In the genomic region with DNA sequence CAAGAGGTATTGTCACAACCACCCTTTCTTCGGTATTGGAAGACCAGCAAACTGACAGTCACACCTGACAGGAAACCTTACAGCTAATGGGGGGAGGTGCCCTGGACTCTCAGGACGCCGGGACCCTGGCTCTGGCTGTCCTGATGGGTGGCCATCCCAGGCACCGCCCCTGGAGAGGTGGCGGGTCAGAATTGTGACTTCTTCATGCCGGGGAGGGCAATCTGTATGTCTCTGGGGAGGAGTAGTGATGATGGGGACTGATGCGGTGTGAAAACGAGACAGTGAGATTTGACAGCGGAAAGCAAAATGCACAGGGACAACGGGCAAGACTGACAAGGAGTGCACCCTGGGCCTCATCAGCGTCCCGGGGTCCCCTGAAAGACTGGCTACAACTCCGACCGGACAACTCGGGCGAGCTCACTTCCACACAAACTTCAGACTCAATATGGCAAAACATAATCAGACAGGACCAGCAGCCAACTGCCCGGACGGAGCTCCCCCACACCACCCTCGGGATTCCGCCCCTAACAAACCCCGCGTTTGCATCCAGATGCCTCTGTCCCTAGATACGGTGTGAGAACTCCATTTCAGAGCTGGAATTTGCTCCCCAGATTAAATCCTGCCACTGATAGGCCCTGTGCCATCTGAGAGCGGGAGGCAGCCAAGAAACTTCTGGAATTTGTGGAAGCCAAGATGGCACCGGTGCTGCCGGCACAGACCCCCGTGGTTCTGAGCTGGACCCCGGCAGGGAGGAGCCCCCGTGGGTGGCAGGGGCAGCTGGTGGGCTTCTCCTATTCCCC, we compare ENCODE assay signal across 1 cellular context.
TF ChIP-seq lines count a peak whose summit lies in the region.

No MANE protein-coding gene starts in this region.

TF ChIP-seq in HepG2, 621 proteins besides CTCF, POLR2A, EP300 and RAD21 (continued from another document):
- TF ChIP-seq, protein P1, sequence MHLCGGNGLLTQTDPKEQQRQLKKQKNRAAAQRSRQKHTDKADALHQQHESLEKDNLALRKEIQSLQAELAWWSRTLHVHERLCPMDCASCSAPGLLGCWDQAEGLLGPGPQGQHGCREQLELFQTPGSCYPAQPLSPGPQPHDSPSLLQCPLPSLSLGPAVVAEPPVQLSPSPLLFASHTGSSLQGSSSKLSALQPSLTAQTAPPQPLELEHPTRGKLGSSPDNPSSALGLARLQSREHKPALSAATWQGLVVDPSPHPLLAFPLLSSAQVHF (CRISPR knock-in tag; IDR thresholded peaks at IDR 0.05), result no peak
- TF ChIP-seq ZNF713 (CRISPR knock-in tag; IDR thresholded peaks at IDR 0.05) (no peak), NFKBIZ (CRISPR knock-in tag; IDR thresholded peaks at IDR 0.05) (no peak), CREB3 (CRISPR knock-in tag; IDR thresholded peaks at IDR 0.05) (no peak)
